In the genomic region with DNA sequence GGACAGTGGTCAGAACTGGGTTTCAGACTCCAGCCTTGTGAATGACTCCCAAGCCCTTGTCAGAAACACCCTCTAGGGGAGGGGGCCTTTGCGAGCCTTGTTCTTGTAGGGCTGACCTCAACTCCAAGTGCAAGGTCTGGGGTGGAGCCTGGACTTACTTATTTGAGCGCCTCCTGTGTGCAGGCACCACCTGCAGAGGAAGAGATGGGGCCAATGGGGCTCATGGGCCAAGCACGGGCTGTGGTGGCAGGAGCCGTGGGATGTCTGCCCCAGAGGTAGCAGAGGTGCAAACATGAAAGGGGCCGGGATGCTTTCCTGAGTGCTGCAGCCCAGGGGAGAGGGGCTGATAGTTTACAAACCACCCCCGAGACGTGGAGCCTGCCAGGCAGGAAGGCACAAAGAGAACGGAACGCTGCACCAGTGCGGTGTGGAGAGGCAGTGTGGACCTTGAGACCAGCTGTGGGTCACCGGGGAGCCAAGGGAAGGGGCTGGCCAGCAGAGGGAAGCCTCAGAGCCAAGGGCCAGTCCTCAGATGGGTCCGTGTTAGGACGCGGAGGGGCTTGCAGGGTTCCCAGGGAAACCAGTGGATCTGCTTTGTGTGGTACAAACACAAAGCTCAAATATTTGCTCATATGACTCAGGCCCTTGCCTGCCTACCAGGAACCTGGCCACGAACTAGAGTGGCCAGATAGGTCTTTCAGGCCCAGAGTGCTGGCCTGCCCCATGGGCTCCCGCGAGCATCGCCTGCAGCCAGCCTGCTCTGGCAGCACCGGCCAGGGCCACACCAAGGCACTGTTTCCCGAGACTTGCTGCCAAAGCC, we compare ENCODE assay signal across 10 cellular contexts. TPM values are rescaled to one million over a fixed set of nuclear protein-coding genes. Genes with fewer than 3 reads are reported as not detected.
A peak's percentile ranks its signal among the peaks of the same experiment; 100 is the strongest.
DNase-seq lines count a peak whose midpoint lies in the region; TF ChIP-seq lines count a peak whose summit lies in the region.
"Had no signal": no experiment of that assay in that cellular context is flagged by ENCODE, and none has a peak within 500 bp of the region (broad histone marks: within the 10 kb centered on the region; RNA-seq: fewer than 3 reads in every experiment).

No MANE protein-coding gene starts in this region.

- 61 to 63% methylated on average over 11 to 20 of the region's 20 CpGs for WGBS in testis, 2 donors

- H3K4me3 Mint-ChIP-seq in chondrocyte (ENCODE audit: unreplicated experiment): no peak overlapping the region

- peaks cover 8% of the 10 kb centered on the region for H3K36me3 Mint-ChIP-seq in chondrocyte (ENCODE audit: low read depth)

- H3K4me1 Mint-ChIP-seq in chondrocyte (ENCODE audit: low read depth): peaks cover 42% of the 10 kb centered on the region

- H3K27ac Mint-ChIP-seq in chondrocyte (ENCODE audit: unreplicated experiment): peak overlapping the region; percentile 41

- H3K27me3 ChIP-seq in mucosa of stomach (ENCODE audit: control insufficient read depth, insufficient read depth, low read length) (no peaks in the 10 kb centered on the region), testis (no peaks in the 10 kb centered on the region)

- H3K27ac ChIP-seq in testis: no peak overlapping the region

- no peaks in the 10 kb centered on the region for H3K9me3 ChIP-seq in mucosa of stomach (ENCODE audit: control insufficient read depth, low read length)
- no peaks in the 10 kb centered on the region for H3K9me3 ChIP-seq in testis

- H3K4me1 ChIP-seq in mucosa of stomach (ENCODE audit: control insufficient read depth, insufficient read depth, low read length) (peaks cover 23% of the 10 kb centered on the region), testis (no peaks in the 10 kb centered on the region)

- TF ChIP-seq CTCF in chondrocyte (IDR thresholded peaks at IDR 0.05): no peak
- TF ChIP-seq CTCF in testis (IDR thresholded peaks at IDR 0.05): no peak
- TF ChIP-seq CTCF in GM10248 (IDR thresholded peaks at IDR 0.05; ENCODE audit: control extremely low read depth, extremely low read depth, low read depth, missing control alignments): no peak

- CTCF ChIA-PET in GM10248 (lab: Yijun Ruan, JAX): interaction anchor here (1.2 to 1.4 kb wide), 2 partner anchors 8 to 33 kb away, joined by 3 to 6 read pairs; partner anchors contain the start of genes GRPEL1 and TADA2B

- H3K27me3 Mint-ChIP-seq in chondrocyte (ENCODE audit: low read depth): no peaks in the 10 kb centered on the region

- H3K36me3 ChIP-seq in mucosa of stomach (ENCODE audit: control insufficient read depth, insufficient read depth, low read length): peaks cover 20% of the 10 kb centered on the region
- no peaks in the 10 kb centered on the region for H3K36me3 ChIP-seq in testis (ENCODE audit: low read depth, missing control alignments)

- peak overlapping the region; percentile 51 for H3K9ac ChIP-seq in mucosa of stomach (ENCODE audit: low read length)

- no peaks in the 10 kb centered on the region for H3K9me3 Mint-ChIP-seq in chondrocyte (ENCODE audit: low read depth)

- H3K4me3 ChIP-seq in mucosa of stomach (ENCODE audit: low read length): peak overlapping the region; percentile 56
- H3K4me3 ChIP-seq in testis: no peak overlapping the region

- intact Hi-C loops in testis (cut with DNase I; ENCODE audit: low total_unique reads): no loop called here

- DNase-seq in Daoy (ENCODE audit: low read depth) (peak; percentile 29), M059J (ENCODE audit: low read depth) (peak; percentile 89), chondrocyte (ENCODE audit: low spot score) (peak; percentile 66), testis (no peak), occipital lobe (lab: John Stamatoyannopoulos, UW) (no peak), GM10248 (ENCODE audit: extremely low spot score) (no peak), KG1 (lab: John Stamatoyannopoulos, UW) (no peak)
- DNase-seq: DND-41, NCI-H2081 had no signal

- TF ChIP-seq POLR2A in testis (IDR thresholded peaks at IDR 0.05): no peak

- POLR2A ChIA-PET in GM10248 (lab: Yijun Ruan, JAX): no interaction called here

RNA-seq across cellular contexts. Expression of gene TADA2B, which starts 8.7 kb away (rescaled TPM):
- total RNA-seq in Daoy (2014; rRNA removed; shearing (Covaris generic)): 7.3 and 9.6 TPM in 2 replicates
- total RNA-seq in M059J (2014; rRNA removed; shearing (Covaris generic)): 7.6 and 11.0 TPM in 2 replicates
- total RNA-seq in chondrocyte (18.5 to 18.9 TPM (median 18.8 TPM) in 3 replicates), testis (10 to 100 TPM; 42.2 to 47.6 TPM), occipital lobe (21.7 TPM)
- 34.5 TPM for polyA plus RNA-seq in testis (ENCODE audit: insufficient read depth, low read depth, low replicate concordance)

RNA-seq across cellular contexts. Expression of gene GRPEL1, which starts 33.4 kb away (rescaled TPM):
- 59.5 and 83.3 TPM in 2 replicates for total RNA-seq in Daoy (2014; rRNA removed; shearing (Covaris generic))
- total RNA-seq in M059J (2014; rRNA removed; shearing (Covaris generic)): 36.7 and 52.5 TPM in 2 replicates
- total RNA-seq in chondrocyte (21.8 to 25.8 TPM (median 24.1 TPM) in 3 replicates), testis (10 to 100 TPM; 40.8 to 58.5 TPM), occipital lobe (17.3 TPM)
- polyA plus RNA-seq in testis (ENCODE audit: insufficient read depth, low read depth, low replicate concordance): 88.6 TPM

Comparison
In these comparisons a context has a peak if more than half of its experiments do, and no peak if none do; other contexts are left out.
1. DNase-seq: peak in Daoy (single experiment), M059J (single experiment) and chondrocyte (single experiment); none in testis (single experiment), occipital lobe (single experiment), GM10248 (single experiment) and KG1 (single experiment).